8 cellular contexts compared by ENCODE assay signal in genomic region chr14:67526676-67527459, GRCh38. TPM values are rescaled to one million over a fixed set of nuclear protein-coding genes. Genes with fewer than 3 reads are reported as not detected.
DNase-seq lines count a peak whose midpoint lies in the region; ATAC-seq and TF ChIP-seq lines count a peak whose summit lies in the region.

No MANE protein-coding gene starts in this region.

- H3K27me3 ChIP-seq in DND-41 (ENCODE audit: insufficient read depth, low read length, poor library complexity) (peaks cover 54% of the 10 kb centered on the region), heart right ventricle (peaks cover 0 to 57% (median 18%) of the 10 kb centered on the region in 7 donors), psoas muscle (ENCODE audit: insufficient read depth in 3 of 3, low read length in 2 of 3) (peaks cover 0 to 6% (median 0%) of the 10 kb centered on the region in 3 donors)

- no peak overlapping the region for H3K27ac ChIP-seq in DND-41 (ENCODE audit: low read length)
- no peak overlapping the region for H3K27ac ChIP-seq in heart right ventricle
- H3K27ac ChIP-seq in psoas muscle, result no peak overlapping the region

- H3K4me1 ChIP-seq in DND-41 (ENCODE audit: insufficient read depth, low read length) (no peaks in the 10 kb centered on the region), heart right ventricle (peaks cover 0 to 6% (median 0%) of the 10 kb centered on the region in 9 donors), psoas muscle (no peaks in the 10 kb centered on the region)

- H2AFZ ChIP-seq in DND-41 (ENCODE audit: low read depth, low read length), result no peak overlapping the region

- H3K36me3 ChIP-seq in DND-41 (ENCODE audit: insufficient read depth, low read length) (no peaks in the 10 kb centered on the region), heart right ventricle (no peaks in the 10 kb centered on the region), psoas muscle (ENCODE audit: insufficient read depth in 1 of 2, low read depth in 1 of 2) (no peaks in the 10 kb centered on the region)

- H3K79me2 ChIP-seq in DND-41 (ENCODE audit: insufficient read depth, low read length), result no peaks in the 10 kb centered on the region

- H3K4me2 ChIP-seq in DND-41 (ENCODE audit: insufficient read depth, low read length), result no peak overlapping the region

- ATAC-seq in DND-41 (ENCODE audit: insufficient read depth, low read depth) (peak; percentile 89), HG02885 (IDR thresholded peaks at IDR 0.05; ENCODE audit: poor library complexity, unreplicated experiment) (peak; percentile 62), heart right ventricle (peak in 7 of 8 donors; percentile 40 to 81 (median 66)), psoas muscle (peak; percentile 82 to 95 (median 88)), GM19328 (IDR thresholded peaks at IDR 0.05; ENCODE audit: unreplicated experiment) (no peak)
- ATAC-seq in activated naive CD8-positive, alpha-beta T cell treated with anti-CD3 and anti-CD28 coated beads, Interleukin-2, amount 50 U/mL, for 24 hours, result peak; percentile 82

- H3K4me3 Mint-ChIP-seq in activated naive CD8-positive, alpha-beta T cell treated with anti-CD3 and anti-CD28 coated beads, Interleukin-2, amount 50 U/mL, for 24 hours, result no peak overlapping the region

- peaks cover 37% of the 10 kb centered on the region for H3K27me3 Mint-ChIP-seq in activated naive CD8-positive, alpha-beta T cell treated with anti-CD3 and anti-CD28 coated beads, Interleukin-2, amount 50 U/mL, for 24 hours

- no peak overlapping the region for H3K9ac ChIP-seq in DND-41 (ENCODE audit: low read depth, low read length)

- H3K4me1 Mint-ChIP-seq in activated naive CD8-positive, alpha-beta T cell treated with anti-CD3 and anti-CD28 coated beads, Interleukin-2, amount 50 U/mL, for 24 hours, result no peaks in the 10 kb centered on the region

- H3K36me3 Mint-ChIP-seq in activated naive CD8-positive, alpha-beta T cell treated with anti-CD3 and anti-CD28 coated beads, Interleukin-2, amount 50 U/mL, for 24 hours (ENCODE audit: low read depth), result no peaks in the 10 kb centered on the region

- 78 to 81% methylated on average over 8 of the region's 8 CpGs for whole genome bisulfite sequencing in heart right ventricle, 2 donors
- 80 to 82% (median 81%) methylated on average over 8 of the region's 8 CpGs for WGBS in psoas muscle, 3 donors

- H3K9me3 Mint-ChIP-seq in activated naive CD8-positive, alpha-beta T cell treated with anti-CD3 and anti-CD28 coated beads, Interleukin-2, amount 50 U/mL, for 24 hours, result no peaks in the 10 kb centered on the region

- peak; percentile 73 for TF ChIP-seq CTCF in DND-41 (IDR thresholded peaks at IDR 0.05; ENCODE audit: borderline replicate concordance, extremely low read depth, low read length, poor library complexity, severe bottlenecking)
- TF ChIP-seq CTCF in heart right ventricle (IDR thresholded peaks at IDR 0.05), result peak; percentile 31 to 74 (median 63)
- TF ChIP-seq CTCF in psoas muscle (IDR thresholded peaks at IDR 0.05), result peak; percentile 71

- DNase-seq in DND-41 (peak; percentile 53), NCI-H82 treated with DMSO at 0.1 percent for 48 hours (lab: John Stamatoyannopoulos, UW; ENCODE audit: unreplicated experiment) (peak; percentile 6), heart right ventricle (peak in 1 of 2 donors; percentile 22), psoas muscle (peak in 1 of 2 donors; percentile 55), NCI-H128 (lab: John Stamatoyannopoulos, UW; ENCODE audit: unreplicated experiment) (no peak)
- peak; percentile 34 for DNase-seq in activated naive CD8-positive, alpha-beta T cell treated with anti-CD3 and anti-CD28 coated beads, Interleukin-2, amount 50 U/mL, for 24 hours

- H3K4me3 ChIP-seq in DND-41 (ENCODE audit: low read depth in 1 of 2, low read length in 2 of 2) (no peak overlapping the region), heart right ventricle (no peak overlapping the region), psoas muscle (no peak overlapping the region)

- intact Hi-C loops in heart right ventricle (cut with DNase I), result loop anchor here in 7 of 10 donors (2.0 to 10.0 kb wide), 6 partner anchors 40 to 178 kb away; partner anchors contain the start of gene RDH12 (in 3 of the 7)
- intact Hi-C loops in psoas muscle (cut with DNase I), result loop anchor here (1.0 to 5.0 kb wide), 3 partner anchors 44 to 175 kb away; partner anchors contain the start of gene RDH12 (in 1 of the 2)

- H3K27ac Mint-ChIP-seq in activated naive CD8-positive, alpha-beta T cell treated with anti-CD3 and anti-CD28 coated beads, Interleukin-2, amount 50 U/mL, for 24 hours, result no peak overlapping the region

- H3K9me3 ChIP-seq in DND-41 (ENCODE audit: insufficient read depth, low read length, severe bottlenecking), result no peaks in the 10 kb centered on the region
- no peaks in the 10 kb centered on the region for H3K9me3 ChIP-seq in heart right ventricle
- H3K9me3 ChIP-seq in psoas muscle, result no peaks in the 10 kb centered on the region

- no peaks in the 10 kb centered on the region for H4K20me1 ChIP-seq in DND-41 (ENCODE audit: insufficient read depth, low read length)

RNA-seq across cellular contexts. Expression of gene PLEKHH1, which starts 6.2 kb away (rescaled TPM):
- total RNA-seq in heart right ventricle (1 to 10 TPM; 1.7 to 7.8 (median 3.7) TPM), psoas muscle (1 to 10 TPM; 1.1 to 4.5 (median 2.5) TPM)
- polyA plus RNA-seq in heart right ventricle (10 to 100 TPM in 1 of 2 donors, 1 to 10 TPM in 1; 2.3 to 14.8 TPM), psoas muscle (1 to 10 TPM; 1.4 to 3.4 (median 2.5) TPM)

RNA-seq across cellular contexts. Expression of gene TMEM229B, which starts 38.3 kb away (rescaled TPM):
- total RNA-seq in heart right ventricle, result 1 to 10 TPM in 9 of 10 donors, under 1 TPM in 1; 1.00 to 5.9 (median 1.7) TPM
- under 1 TPM; 0.51 to 0.68 TPM for polyA plus RNA-seq in heart right ventricle
- total RNA-seq in psoas muscle, result 1 to 10 TPM in 1 of 4 donors, under 1 TPM in 3; 0.46 to 1.2 (median 0.72) TPM
- polyA plus RNA-seq in psoas muscle, result under 1 TPM; 0.14 to 0.52 (median 0.48) TPM
